ENCODE assay signal across 9 cellular contexts in the genomic region with DNA sequence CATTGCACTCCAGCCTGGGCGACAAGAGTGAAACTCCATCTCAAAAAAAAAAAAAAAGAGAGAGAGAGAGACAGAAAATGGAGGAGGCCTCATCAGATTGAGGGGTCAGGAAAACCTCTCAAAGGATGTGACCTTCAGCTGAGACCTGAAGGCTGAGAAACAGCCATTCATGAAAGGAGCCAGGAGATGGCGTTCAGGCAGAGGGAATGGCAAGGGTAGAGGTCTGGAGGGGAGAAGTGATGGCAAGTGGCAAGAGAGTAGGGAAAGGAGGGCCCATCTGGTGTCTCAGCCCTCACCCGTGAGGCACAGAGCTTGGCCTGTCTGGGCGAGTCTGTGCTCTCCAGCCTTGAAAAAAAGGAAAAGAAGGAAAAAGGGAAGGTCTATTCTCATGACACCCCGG. TPM values are rescaled to one million over a fixed set of nuclear protein-coding genes. Genes with fewer than 3 reads are reported as not detected.
DNase-seq lines count a peak whose midpoint lies in the region; ATAC-seq, FAIRE-seq and TF ChIP-seq lines count a peak whose summit lies in the region.
"Had no signal": no experiment of that assay in that cellular context is flagged by ENCODE, and none has a peak within 500 bp of the region (broad histone marks: within the 10 kb centered on the region; RNA-seq: fewer than 3 reads in every experiment).

No MANE protein-coding gene starts in this region.

- DNase-seq in AG20443 (ENCODE audit: low spot score) (peak; percentile 69), HCEC 1CT (peak; percentile 64), SJCRH30 (peak; percentile 62 to 80), frontal cortex (ENCODE audit: low spot score in 2 of 2) (peak; percentile 59 to 69), tibial nerve (ENCODE audit: low spot score in 2 of 2) (no peak), T-helper 2 cell (no peak)
- DNase-seq in stimulated activated CD4-positive, alpha-beta T cell treated with anti-CD3 and anti-CD28 coated beads, Interleukin-12 subunit alpha, Interleukin-12 subunit beta, amount 100 ng/mL, for 4 hours, result no peak

- H3K36me3 ChIP-seq in SJCRH30 (no peaks in the 10 kb centered on the region), tibial nerve (no peaks in the 10 kb centered on the region)

- ATAC-seq in GM18858 (IDR thresholded peaks at IDR 0.05; ENCODE audit: unreplicated experiment), result no peak

- no peak for TF ChIP-seq POLR2A in tibial nerve (IDR thresholded peaks at IDR 0.05)

- H3K4me3 ChIP-seq in SJCRH30, result no peak overlapping the region
- no peak overlapping the region for H3K4me3 ChIP-seq in tibial nerve

- H3K27me3 ChIP-seq in SJCRH30 (peaks cover 29% of the 10 kb centered on the region), tibial nerve (no peaks in the 10 kb centered on the region)

- no peak for FAIRE-seq in frontal cortex (lab: Jason Lieb, UNC)

- WGBS in tibial nerve, 2 donors, result 51 to 59% methylated on average over 5 of the region's 5 CpGs

- no peak for TF ChIP-seq EP300 in tibial nerve (IDR thresholded peaks at IDR 0.05)

- H3K4me1 ChIP-seq in SJCRH30 (no peaks in the 10 kb centered on the region), tibial nerve (peaks cover 0 to 7% (median 0%) of the 10 kb centered on the region in 4 donors)

- H3K9me3 ChIP-seq in SJCRH30 (replicated peaks), result no peaks in the 10 kb centered on the region
- no peaks in the 10 kb centered on the region for H3K9me3 ChIP-seq in tibial nerve

- TF ChIP-seq CTCF in tibial nerve (IDR thresholded peaks at IDR 0.05), result peak; percentile 11 to 41 (median 25)

- H3K27ac ChIP-seq in SJCRH30 (no peak overlapping the region), tibial nerve (no peak overlapping the region)

RNA-seq across cellular contexts. Expression of gene CAMK2A, which starts 17.0 kb away (rescaled TPM):
- total RNA-seq in SJCRH30 (2014; rRNA removed; shearing (Covaris generic)), result 0.41 and 0.42 TPM in 2 replicates
- total RNA-seq in frontal cortex (16.7 TPM), tibial nerve (1 to 10 TPM in 3 of 4 donors, under 1 TPM in 1; 0.20 to 2.4 (median 1.3) TPM)
- total RNA-seq: dermis microvascular lymphatic vessel endothelial cell had no signal

RNA-seq across cellular contexts. Expression of gene ARSI, which starts 30.2 kb away (rescaled TPM):
- 0.18 and 0.28 TPM in 2 replicates for total RNA-seq in SJCRH30 (2014; rRNA removed; shearing (Covaris generic))
- total RNA-seq in frontal cortex (0.41 TPM), tibial nerve (10 to 100 TPM in 1 of 4 donors, 1 to 10 TPM in 3; 7.3 to 17.0 (median 8.1) TPM)

Comparison
In these comparisons a context has a peak if more than half of its experiments do, and no peak if none do; other contexts are left out.
1. DNase-seq: peak in AG20443 (single experiment), HCEC 1CT (single experiment), SJCRH30 (2 of 2) and frontal cortex (2 of 2); none in tibial nerve (0 of 2), T-helper 2 cell (0 of 5) and stimulated activated CD4-positive, alpha-beta T cell treated with anti-CD3 and anti-CD28 coated beads, Interleukin-12 subunit alpha, Interleukin-12 subunit beta, amount 100 ng/mL, for 4 hours (single experiment).